23 cellular contexts compared by ENCODE assay signal in genomic region chr4:62263454-62263853, GRCh38.
"Had no signal": no experiment of that assay in that cellular context is flagged by ENCODE, and none has a peak within 500 bp of the region (broad histone marks: within the 10 kb centered on the region; RNA-seq: fewer than 3 reads in every experiment).

No MANE protein-coding gene starts in this region.

- H3K27me3 Mint-ChIP-seq: dendritic cell treated with granulocyte-macrophage colony-stimulating factor and Interleukin-4, amounts not matched to agents 40 ng/mL and 50 ng/mL, for 4 days; effector memory CD8-positive, alpha-beta T cell had no signal

- H3K9me3 ChIP-seq: colonic mucosa, esophagus squamous epithelium, gastrocnemius medialis, heart right ventricle, left lung, lower lobe of right lung, mucosa of descending colon had no signal

- H3K4me3 ChIP-seq: colonic mucosa, esophagus squamous epithelium, gastrocnemius medialis, heart right ventricle, left lung, lower lobe of right lung, mucosa of descending colon had no signal

- H3K36me3 ChIP-seq: colonic mucosa, esophagus squamous epithelium, gastrocnemius medialis, left lung, lower lobe of right lung had no signal

- H3K4me1 Mint-ChIP-seq: endodermal cell had no signal

- DNase-seq: colonic mucosa; cortex of kidney; effector CD8-positive, alpha-beta T cell; effector memory CD8-positive, alpha-beta T cell; endodermal cell; erythroblast; esophagus squamous epithelium; foreskin fibroblast; foreskin melanocyte; gastrocnemius medialis; glutamatergic neuron; heart right ventricle; hippocampal formation; left cardiac atrium; left lung; left ventricle myocardium superior; lower lobe of right lung; mesenchymal stem cell; mucosa of descending colon had no signal

- H3K4me3 Mint-ChIP-seq: dendritic cell treated with granulocyte-macrophage colony-stimulating factor and Interleukin-4, amounts not matched to agents 40 ng/mL and 50 ng/mL, for 4 days; effector memory CD8-positive, alpha-beta T cell; endodermal cell; mesothelial cell of epicardium had no signal

- H3K27ac ChIP-seq: colonic mucosa, epithelial cell of prostate, esophagus squamous epithelium, gastrocnemius medialis, heart right ventricle, left lung, lower lobe of right lung had no signal

- H3K36me3 Mint-ChIP-seq: mesothelial cell of epicardium had no signal

- H3K27ac Mint-ChIP-seq: dendritic cell treated with granulocyte-macrophage colony-stimulating factor and Interleukin-4, amounts not matched to agents 40 ng/mL and 50 ng/mL, for 4 days; effector memory CD8-positive, alpha-beta T cell; endodermal cell; mesothelial cell of epicardium had no signal

- ATAC-seq: effector memory CD8-positive, alpha-beta T cell; esophagus mucosa; gastrocnemius medialis; heart right ventricle; left cardiac atrium; left lung; left ventricle myocardium superior; lower lobe of right lung; mucosa of descending colon had no signal

- H3K27me3 ChIP-seq: colonic mucosa, esophagus squamous epithelium, gastrocnemius medialis, heart right ventricle, left lung had no signal

- H3K9me3 Mint-ChIP-seq: endodermal cell had no signal

- H3K4me1 ChIP-seq: colonic mucosa, gastrocnemius medialis, heart right ventricle, left lung, lower lobe of right lung had no signal
